ENCODE assay signal across 20 cellular contexts in genomic region chr15:50162988-50163718, GRCh38. TPM values are rescaled to one million over a fixed set of nuclear protein-coding genes. Genes with fewer than 3 reads are reported as not detected.
DNase-seq lines count a peak whose midpoint lies in the region; ATAC-seq, FAIRE-seq and TF ChIP-seq lines count a peak whose summit lies in the region.
"Had no signal": no experiment of that assay in that cellular context is flagged by ENCODE, and none has a peak within 500 bp of the region (broad histone marks: within the 10 kb centered on the region; RNA-seq: fewer than 3 reads in every experiment).

No MANE protein-coding gene starts in this region.

- peaks cover 11% of the 10 kb centered on the region for H3K4me1 Mint-ChIP-seq in activated naive CD8-positive, alpha-beta T cell treated with anti-CD3 and anti-CD28 coated beads, Interleukin-2, amount 50 U/mL, for 24 hours
- no peaks in the 10 kb centered on the region for H3K4me1 Mint-ChIP-seq in activated naive CD8-positive, alpha-beta T cell treated with anti-CD3 and anti-CD28 coated beads for 36 hours
- H3K4me1 Mint-ChIP-seq: CD4-positive, alpha-beta memory T cell; neural crest cell had no signal

- FAIRE-seq in urothelium cell line (lab: Jason Lieb, UNC) (no peak), HTR-8/SVneo (lab: Jason Lieb, UNC) (no peak)

- H3K27me3 Mint-ChIP-seq in activated naive CD8-positive, alpha-beta T cell treated with anti-CD3 and anti-CD28 coated beads, Interleukin-2, amount 50 U/mL, for 24 hours = peaks cover 22% of the 10 kb centered on the region
- H3K27me3 Mint-ChIP-seq in activated naive CD8-positive, alpha-beta T cell treated with anti-CD3 and anti-CD28 coated beads for 36 hours = peaks cover 43% of the 10 kb centered on the region

- H3K9me3 Mint-ChIP-seq in activated naive CD8-positive, alpha-beta T cell treated with anti-CD3 and anti-CD28 coated beads, Interleukin-2, amount 50 U/mL, for 24 hours = peaks cover 18% of the 10 kb centered on the region
- H3K9me3 Mint-ChIP-seq in activated naive CD8-positive, alpha-beta T cell treated with anti-CD3 and anti-CD28 coated beads for 36 hours = peaks cover 1% of the 10 kb centered on the region

- no peaks in the 10 kb centered on the region for H3K36me3 Mint-ChIP-seq in activated naive CD8-positive, alpha-beta T cell treated with anti-CD3 and anti-CD28 coated beads, Interleukin-2, amount 50 U/mL, for 24 hours (ENCODE audit: low read depth)
- no peaks in the 10 kb centered on the region for H3K36me3 Mint-ChIP-seq in activated naive CD8-positive, alpha-beta T cell treated with anti-CD3 and anti-CD28 coated beads for 36 hours
- H3K36me3 Mint-ChIP-seq: CD4-positive, alpha-beta memory T cell had no signal

- no peak for DNase-seq in activated naive CD8-positive, alpha-beta T cell treated with anti-CD3 and anti-CD28 coated beads, Interleukin-2, amount 50 U/mL, for 24 hours
- DNase-seq in activated naive CD8-positive, alpha-beta T cell treated with anti-CD3 and anti-CD28 coated beads for 36 hours = no peak
- DNase-seq in kidney glomerular epithelial cell (lab: John Stamatoyannopoulos, UW) (peak; percentile 36), urothelium cell line (ENCODE audit: low spot score) (peak; percentile 35), NCI-H82 (lab: John Stamatoyannopoulos, UW) (no peak), HTR-8/SVneo (ENCODE audit: insufficient read length, low spot score) (no peak)
- no peak for DNase-seq in NK-92 treated with Interleukin-12 subunit alpha and Interleukin-12 subunit beta, amount 100 ng/mL, for 24 hours (lab: John Stamatoyannopoulos, UW)
- DNase-seq: activated CD8-positive, alpha-beta memory T cell treated with anti-CD3 and anti-CD28 coated beads, Interleukin-2, amount 50 U/mL, for 4 hours; activated naive CD4-positive, alpha-beta T cell; CD4-positive, alpha-beta memory T cell; dermis blood vessel endothelial cell; mesendoderm; NCI-H2081 treated with DMSO at 0.1 percent for 48 hours; NCI-H526; OCI-M1; upper lobe of left lung had no signal

- H3K4me3 Mint-ChIP-seq in activated naive CD8-positive, alpha-beta T cell treated with anti-CD3 and anti-CD28 coated beads, Interleukin-2, amount 50 U/mL, for 24 hours = no peak overlapping the region
- no peak overlapping the region for H3K4me3 Mint-ChIP-seq in activated naive CD8-positive, alpha-beta T cell treated with anti-CD3 and anti-CD28 coated beads for 36 hours
- H3K4me3 Mint-ChIP-seq: CD4-positive, alpha-beta memory T cell; neural crest cell; stimulated activated naive CD8-positive, alpha-beta T cell treated with anti-CD3 and anti-CD28 coated beads, Interleukin-15, Interleukin-2, amounts not matched to agents 100 ng/mL and 50 ng/mL, for 24 hours had no signal

- H3K27ac Mint-ChIP-seq in activated naive CD8-positive, alpha-beta T cell treated with anti-CD3 and anti-CD28 coated beads, Interleukin-2, amount 50 U/mL, for 24 hours = no peak overlapping the region
- no peak overlapping the region for H3K27ac Mint-ChIP-seq in activated naive CD8-positive, alpha-beta T cell treated with anti-CD3 and anti-CD28 coated beads for 36 hours
- H3K27ac Mint-ChIP-seq: CD4-positive, alpha-beta memory T cell; stimulated activated naive CD8-positive, alpha-beta T cell treated with anti-CD3 and anti-CD28 coated beads, Interleukin-15, Interleukin-2, amounts not matched to agents 100 ng/mL and 50 ng/mL, for 24 hours had no signal

- peak; percentile 52 for ATAC-seq in activated naive CD8-positive, alpha-beta T cell treated with anti-CD3 and anti-CD28 coated beads, Interleukin-2, amount 50 U/mL, for 24 hours
- no peak for ATAC-seq in SK-N-SH treated with all-trans-retinoic acid at 6 μM for 48 hours

TF ChIP-seq in SK-N-SH treated with all-trans-retinoic acid at 6 μM for 48 hours, 23 proteins besides CTCF, POLR2A, EP300 and RAD21:
- TF ChIP-seq CREB5 (CRISPR knock-in tag; IDR thresholded peaks at IDR 0.05; ENCODE audit: low read depth) (peak; percentile 44; the same call in 1 of the 2 replicates), ISL1 (CRISPR knock-in tag; IDR thresholded peaks at IDR 0.05) (peak; percentile 66), ZNF565 (CRISPR knock-in tag; conservative IDR thresholded peaks at IDR 0.05; ENCODE audit: low read depth) (no peak)
TF ChIP-seq in SK-N-SH treated with all-trans-retinoic acid at 6 μM for 48 hours: peak in this region for 2.

RNA-seq across cellular contexts. Expression of gene SLC27A2, which starts 18.8 kb away (rescaled TPM):
- 10 to 100 TPM; 15.0 to 16.0 TPM for total RNA-seq in activated naive CD8-positive, alpha-beta T cell treated with anti-CD3 and anti-CD28 coated beads for 36 hours

RNA-seq across cellular contexts. Expression of gene ATP8B4, which starts 44.1 kb away (rescaled TPM):
- 1 to 10 TPM; 3.4 to 3.5 TPM for total RNA-seq in activated naive CD8-positive, alpha-beta T cell treated with anti-CD3 and anti-CD28 coated beads for 36 hours
- total RNA-seq: epithelial cell of proximal tubule, neural crest cell had no signal

Comparison
In these comparisons a context has a peak if more than half of its experiments do, and no peak if none do; other contexts are left out.
1. DNase-seq: peak in kidney glomerular epithelial cell (single experiment) and urothelium cell line (single experiment); none in activated naive CD8-positive, alpha-beta T cell treated with anti-CD3 and anti-CD28 coated beads, Interleukin-2, amount 50 U/mL, for 24 hours (single experiment), activated naive CD8-positive, alpha-beta T cell treated with anti-CD3 and anti-CD28 coated beads for 36 hours (single experiment), NCI-H82 (single experiment), HTR-8/SVneo (single experiment) and NK-92 treated with Interleukin-12 subunit alpha and Interleukin-12 subunit beta, amount 100 ng/mL, for 24 hours (single experiment).